Comparison of ENCODE assay signal across 22 cellular contexts in the genomic region with DNA sequence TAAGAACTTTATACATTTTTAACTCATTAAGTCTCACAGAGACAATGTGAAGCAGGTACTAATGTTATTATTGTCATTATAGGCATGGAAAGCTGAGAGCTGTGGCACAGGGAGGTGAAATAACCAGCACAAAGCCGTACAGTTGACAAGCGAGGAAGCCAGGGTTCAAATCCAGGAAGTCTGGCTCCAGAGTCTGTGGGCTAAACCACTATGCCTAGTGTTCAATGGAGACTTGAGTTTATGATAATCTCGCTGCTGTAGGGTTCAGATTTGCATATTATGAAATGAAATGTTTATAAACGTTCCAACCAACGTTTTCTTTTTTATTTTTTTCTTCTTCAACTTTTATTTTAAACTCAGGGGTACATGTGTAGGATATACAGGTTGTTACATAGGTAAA.
"Had no signal": no experiment of that assay in that cellular context is flagged by ENCODE, and none has a peak within 500 bp of the region (broad histone marks: within the 10 kb centered on the region; RNA-seq: fewer than 3 reads in every experiment).

No MANE protein-coding gene starts in this region.

- H3K36me3 ChIP-seq: esophagus muscularis mucosa, gastrocnemius medialis, heart right ventricle, neutrophil, right lobe of liver, stomach, thoracic aorta, transverse colon had no signal

- H3K4me1 Mint-ChIP-seq: stimulated activated effector memory CD8-positive, alpha-beta T cell treated with anti-CD3 and anti-CD28 coated beads, Interleukin-12 subunit alpha, Interleukin-12 subunit beta, amount 100 ng/mL, for 72 hours had no signal

- H3K4me3 ChIP-seq: esophagus muscularis mucosa, gastrocnemius medialis, heart right ventricle, psoas muscle, right lobe of liver, stomach, thoracic aorta, transverse colon had no signal

- H3K27ac ChIP-seq: epithelial cell of prostate, esophagus muscularis mucosa, gastrocnemius medialis, heart right ventricle, neutrophil, psoas muscle, right lobe of liver, stomach, thoracic aorta, transverse colon had no signal

- H3K27me3 ChIP-seq: esophagus muscularis mucosa, gastrocnemius medialis, heart right ventricle, neutrophil, right lobe of liver, stomach, transverse colon had no signal

- H3K36me3 Mint-ChIP-seq: stimulated activated effector memory CD8-positive, alpha-beta T cell treated with anti-CD3 and anti-CD28 coated beads, Interleukin-12 subunit alpha, Interleukin-12 subunit beta, amount 100 ng/mL, for 72 hours had no signal

- DNase-seq: effector memory CD8-positive, alpha-beta T cell; gastrocnemius medialis; heart right ventricle; hypothalamus; islet precursor cell; mammary epithelial cell; naive thymus-derived CD8-positive, alpha-beta T cell; psoas muscle; retina; right lobe of liver; stimulated activated CD4-positive, alpha-beta T cell treated with anti-CD3 and anti-CD28 coated beads, Interleukin-4, amount 100 ng/mL, for 1 hour; stimulated activated CD8-positive, alpha-beta memory T cell treated with anti-CD3 and anti-CD28 coated beads, Interleukin-4, amount 100 ng/mL, for 48 hours; stomach; substantia nigra; transverse colon had no signal

- H3K27ac Mint-ChIP-seq: dendritic cell treated with granulocyte-macrophage colony-stimulating factor and Interleukin-4, amounts not matched to agents 40 ng/mL and 50 ng/mL, for 4 days; effector memory CD8-positive, alpha-beta T cell; stimulated activated effector memory CD8-positive, alpha-beta T cell treated with anti-CD3 and anti-CD28 coated beads, Interleukin-12 subunit alpha, Interleukin-12 subunit beta, amount 100 ng/mL, for 72 hours had no signal

- H3K9me3 Mint-ChIP-seq: stimulated activated effector memory CD8-positive, alpha-beta T cell treated with anti-CD3 and anti-CD28 coated beads, Interleukin-12 subunit alpha, Interleukin-12 subunit beta, amount 100 ng/mL, for 72 hours had no signal

- H3K27me3 Mint-ChIP-seq: dendritic cell treated with granulocyte-macrophage colony-stimulating factor and Interleukin-4, amounts not matched to agents 40 ng/mL and 50 ng/mL, for 4 days; effector memory CD8-positive, alpha-beta T cell; naive thymus-derived CD8-positive, alpha-beta T cell had no signal

- H3K4me1 ChIP-seq: esophagus muscularis mucosa, gastrocnemius medialis, heart right ventricle, psoas muscle, right lobe of liver, stomach, transverse colon had no signal

- H3K9me3 ChIP-seq: gastrocnemius medialis, neutrophil, psoas muscle, right lobe of liver, thoracic aorta, transverse colon had no signal

- ATAC-seq: effector memory CD8-positive, alpha-beta T cell; gastrocnemius medialis; heart right ventricle; left lobe of liver; naive thymus-derived CD8-positive, alpha-beta T cell; psoas muscle; right lobe of liver; stimulated activated effector memory CD8-positive, alpha-beta T cell treated with anti-CD3 and anti-CD28 coated beads, Interleukin-12 subunit alpha, Interleukin-12 subunit beta, amount 100 ng/mL, for 72 hours had no signal

- H3K4me3 Mint-ChIP-seq: dendritic cell treated with granulocyte-macrophage colony-stimulating factor and Interleukin-4, amounts not matched to agents 40 ng/mL and 50 ng/mL, for 4 days; effector memory CD8-positive, alpha-beta T cell; stimulated activated effector memory CD8-positive, alpha-beta T cell treated with anti-CD3 and anti-CD28 coated beads, Interleukin-12 subunit alpha, Interleukin-12 subunit beta, amount 100 ng/mL, for 72 hours had no signal
